8 cellular contexts compared by ENCODE assay signal in the genomic region with DNA sequence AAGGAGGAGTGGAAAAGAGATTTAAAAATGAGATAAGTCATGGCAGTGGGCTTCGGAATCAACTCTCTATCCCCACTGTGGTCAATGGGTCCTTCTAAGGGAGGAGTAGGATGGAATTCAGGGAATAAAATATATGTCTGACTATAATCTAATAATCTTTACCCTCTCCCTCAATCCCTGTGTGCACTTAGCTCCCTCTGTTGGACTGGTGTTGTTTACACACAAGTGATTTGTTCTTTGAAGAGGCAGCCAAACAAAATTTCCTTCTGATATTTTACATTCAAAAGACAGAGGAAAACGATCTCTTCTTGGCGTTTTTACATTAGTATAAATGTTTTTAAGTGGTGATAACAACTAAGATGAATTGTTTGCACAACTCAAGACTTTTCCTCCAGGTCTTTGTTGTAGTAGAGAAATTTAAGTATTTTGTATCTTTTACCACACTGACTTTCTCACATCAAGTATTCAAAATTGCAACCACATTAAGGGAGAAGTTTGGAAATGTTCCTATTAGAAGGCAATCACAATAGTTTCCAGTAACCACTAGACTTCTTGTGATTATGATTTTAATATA.
A peak's percentile ranks its signal among the peaks of the same experiment; 100 is the strongest.
DNase-seq lines count a peak whose midpoint lies in the region; ATAC-seq and TF ChIP-seq lines count a peak whose summit lies in the region.

No MANE protein-coding gene starts in this region.

- TF ChIP-seq CTCF in colonic mucosa (IDR thresholded peaks at IDR 0.05), result peak; percentile 46
- TF ChIP-seq CTCF in progenitor cell of endocrine pancreas (IDR thresholded peaks at IDR 0.05; ENCODE audit: unreplicated experiment), result peak; percentile 42
- peak in 1 of 11 experiments; percentile 16 for TF ChIP-seq CTCF in spleen (IDR thresholded peaks at IDR 0.05 in 8 of 11, conservative IDR thresholded peaks at IDR 0.05 in 3 of 11)

- no peaks in the 10 kb centered on the region for H3K4me1 ChIP-seq in colonic mucosa
- H3K4me1 ChIP-seq in spleen, result no peaks in the 10 kb centered on the region

- no peak overlapping the region for H3K9ac ChIP-seq in colonic mucosa (ENCODE audit: low read depth in 2 of 2, low read length in 2 of 2)

- H3K9me3 ChIP-seq in colonic mucosa (no peaks in the 10 kb centered on the region), MG63 (peaks cover 2% of the 10 kb centered on the region; the same call in 1 of the 2 replicates), spleen (peaks cover 0 to 20% (median 14%) of the 10 kb centered on the region in 8 donors)

- intact Hi-C loops in colonic mucosa (cut with DNase I) (loop anchor here (5.0 kb wide), 1 partner anchor 295 kb away; no protein-coding TSS in a partner anchor), spleen (cut with DNase I; ENCODE audit: low total_unique reads) (no loop called here)

- no peak overlapping the region for H3K27ac Mint-ChIP-seq in progenitor cell of endocrine pancreas

- H3K9me3 Mint-ChIP-seq in progenitor cell of endocrine pancreas (ENCODE audit: low read depth), result peaks cover 20% of the 10 kb centered on the region

- peak; percentile 48 for ATAC-seq in GM18868 (IDR thresholded peaks at IDR 0.05; ENCODE audit: unreplicated experiment)
- no peak for ATAC-seq in HG02970 (IDR thresholded peaks at IDR 0.05; ENCODE audit: low FRiP score, unreplicated experiment)

- DNase-seq in NCI-H2081 (lab: John Stamatoyannopoulos, UW), result peak; percentile 9 to 27
- peak; percentile 36 for DNase-seq in colonic mucosa
- no peak for DNase-seq in progenitor cell of endocrine pancreas (ENCODE audit: low spot score, unreplicated experiment)
- DNase-seq in MG63, result no peak
- no peak for DNase-seq in DMS79 treated with DMSO at 0.1 percent for 48 hours (lab: John Stamatoyannopoulos, UW)
- no peak for DNase-seq in spleen

- H3K4me3 ChIP-seq in colonic mucosa (no peak overlapping the region), MG63 (no peak overlapping the region), spleen (no peak overlapping the region)

- H3K27me3 ChIP-seq in colonic mucosa, result no peaks in the 10 kb centered on the region
- H3K27me3 ChIP-seq in MG63, result no peaks in the 10 kb centered on the region
- H3K27me3 ChIP-seq in spleen (replicated peaks in 1 of 7), result no peaks in the 10 kb centered on the region

- H3K4me3 Mint-ChIP-seq in progenitor cell of endocrine pancreas (ENCODE audit: low read depth), result no peak overlapping the region

- no peak for TF ChIP-seq POLR2A in spleen (IDR thresholded peaks at IDR 0.05)

- H3K27me3 Mint-ChIP-seq in progenitor cell of endocrine pancreas, result no peaks in the 10 kb centered on the region

- peaks cover 4% of the 10 kb centered on the region for H3K36me3 Mint-ChIP-seq in progenitor cell of endocrine pancreas (ENCODE audit: insufficient read depth)

- no peak overlapping the region for H3K27ac ChIP-seq in colonic mucosa
- H3K27ac ChIP-seq in spleen, result no peak overlapping the region

- WGBS in spleen, 5 donors, result 33 to 46% (median 40%) methylated on average over 3 of the region's 3 CpGs

- H3K36me3 ChIP-seq in colonic mucosa (no peaks in the 10 kb centered on the region), MG63 (no peaks in the 10 kb centered on the region), spleen (no peaks in the 10 kb centered on the region)

- H3K4me1 Mint-ChIP-seq in progenitor cell of endocrine pancreas (ENCODE audit: low read depth), result no peaks in the 10 kb centered on the region

Comparison
In these comparisons a context has a peak if more than half of its experiments do, and no peak if none do; other contexts are left out.
1. DNase-seq: peak in NCI-H2081 (2 of 2) and colonic mucosa (single experiment); none in progenitor cell of endocrine pancreas (single experiment), MG63 (single experiment), DMS79 treated with DMSO at 0.1 percent for 48 hours (single experiment) and spleen (single experiment).